Comparison of ENCODE assay signal across 15 cellular contexts in genomic region chr11:102256251-102256650, GRCh38.
DNase-seq lines count a peak whose midpoint lies in the region; ATAC-seq, FAIRE-seq and TF ChIP-seq lines count a peak whose summit lies in the region.
"Had no signal": no experiment of that assay in that cellular context is flagged by ENCODE, and none has a peak within 500 bp of the region (broad histone marks: within the 10 kb centered on the region; RNA-seq: fewer than 3 reads in every experiment).

No MANE protein-coding gene starts in this region.

- in situ Hi-C loops in astrocyte of the spinal cord (cut with HindIII; ENCODE audit: low sequenced_read_pairs): no loop called here

- H3K79me2 ChIP-seq in hepatocyte: no peaks in the 10 kb centered on the region

- H3K9me2 ChIP-seq in hepatocyte (replicated peaks; ENCODE audit: insufficient read depth): no peaks in the 10 kb centered on the region

- no peaks in the 10 kb centered on the region for H3K9me3 ChIP-seq in hepatocyte (ENCODE audit: low read depth)
- H3K9me3 ChIP-seq: uterus had no signal

- TF ChIP-seq POLR2A in GM12891 (IDR thresholded peaks at IDR 0.05; ENCODE audit: low read depth, low read length): no peak

- peak overlapping the region; percentile 58 for H3K27ac ChIP-seq in hepatocyte
- H3K27ac ChIP-seq: uterus had no signal

- no peak overlapping the region for H2AFZ ChIP-seq in hepatocyte

- no peak overlapping the region for H3K4me3 ChIP-seq in astrocyte of the spinal cord (ENCODE audit: low read depth, low read length)
- H3K4me3 ChIP-seq in hepatocyte: no peak overlapping the region
- H3K4me3 ChIP-seq: uterus had no signal

- H3K4me2 ChIP-seq in hepatocyte: no peak overlapping the region

- no peak for ATAC-seq in GM21619 (IDR thresholded peaks at IDR 0.05; ENCODE audit: unreplicated experiment)
- ATAC-seq: left ventricle myocardium superior had no signal

- no peaks in the 10 kb centered on the region for H3K36me3 ChIP-seq in hepatocyte (replicated peaks; ENCODE audit: insufficient read depth, low read depth)
- H3K36me3 ChIP-seq: uterus had no signal

- H3K4me1 ChIP-seq in hepatocyte (ENCODE audit: insufficient read depth): peaks cover 10% of the 10 kb centered on the region
- H3K4me1 ChIP-seq: uterus had no signal

- H4K20me1 ChIP-seq in hepatocyte (ENCODE audit: insufficient read depth, poor library complexity, severe bottlenecking): no peaks in the 10 kb centered on the region

- DNase-seq in AG20443 (ENCODE audit: low spot score): peak; percentile 78
- DNase-seq in HTR-8/SVneo (ENCODE audit: insufficient read length, low spot score): peak; percentile 99
- DNase-seq in astrocyte of the spinal cord (ENCODE audit: low read depth, low spot score): peak; percentile 83
- DNase-seq in hepatocyte (ENCODE audit: low spot score): peak; percentile 57
- DNase-seq in germinal center (ENCODE audit: low spot score): no peak
- no peak for DNase-seq in NCI-H128 (lab: John Stamatoyannopoulos, UW; ENCODE audit: unreplicated experiment)
- DNase-seq in GM12891 (ENCODE audit: insufficient read length, low spot score): no peak
- DNase-seq: activated CD4-positive, alpha-beta T cell treated with anti-CD3 and anti-CD28 coated beads, Interleukin-2, amount 10 ng/mL, durations not matched to agents 7 days and 5 days; cerebellar nuclear complex; left ventricle myocardium superior; NCI-H2081 treated with DMSO at 0.1 percent for 48 hours; NK-92 treated with Interleukin-12 subunit alpha and Interleukin-12 subunit beta, amount 100 ng/mL, for 24 hours; occipital lobe; uterus had no signal

- no peaks in the 10 kb centered on the region for H3K27me3 ChIP-seq in hepatocyte
- H3K27me3 ChIP-seq: uterus had no signal

- TF ChIP-seq CTCF in astrocyte of the spinal cord (IDR thresholded peaks at IDR 0.05; ENCODE audit: low read depth, low read length) (no peak), hepatocyte (IDR thresholded peaks at IDR 0.05; ENCODE audit: poor library complexity) (no peak)

- 56% methylated on average over 4 of the region's 4 CpGs for WGBS in hepatocyte (ENCODE audit: low lambda C conversion rate, missing lambda C conversion rate)

- FAIRE-seq in HTR-8/SVneo (lab: Jason Lieb, UNC) (peak; percentile 100), GM12891 (lab: Jason Lieb, UNC) (no peak)

TF ChIP-seq in GM12891, 5 proteins besides CTCF, POLR2A, EP300 and RAD21:
- TF ChIP-seq POU2F2 (IDR thresholded peaks at IDR 0.05; ENCODE audit: low read depth, low read length) (no peak), SPI1 (IDR thresholded peaks at IDR 0.05; ENCODE audit: low read depth, low read length) (no peak), PAX5 (IDR thresholded peaks at IDR 0.05; ENCODE audit: insufficient read depth, low read length, severe bottlenecking) (no peak), TAF1 (IDR thresholded peaks at IDR 0.05; ENCODE audit: low read depth, low read length) (no peak), POLR2AphosphoS5 (IDR thresholded peaks at IDR 0.05; ENCODE audit: low read depth, low read length) (no peak)
TF ChIP-seq in GM12891: peak in this region for 0.

Comparison
In these comparisons a context has a peak if more than half of its experiments do, and no peak if none do; other contexts are left out.
1. DNase-seq: peak in AG20443 (single experiment), HTR-8/SVneo (single experiment), astrocyte of the spinal cord (single experiment) and hepatocyte (single experiment); none in germinal center (single experiment), NCI-H128 (single experiment) and GM12891 (single experiment).